In genomic region chr17:980406-981291, GRCh38 we compare ENCODE assay signal across 1 cellular context.
TF ChIP-seq lines count a peak whose summit lies in the region.

No MANE protein-coding gene starts in this region.

TF ChIP-seq in K562, 482 proteins besides CTCF, POLR2A, EP300 and RAD21 (continued from another document):
- TF ChIP-seq, protein P1, sequence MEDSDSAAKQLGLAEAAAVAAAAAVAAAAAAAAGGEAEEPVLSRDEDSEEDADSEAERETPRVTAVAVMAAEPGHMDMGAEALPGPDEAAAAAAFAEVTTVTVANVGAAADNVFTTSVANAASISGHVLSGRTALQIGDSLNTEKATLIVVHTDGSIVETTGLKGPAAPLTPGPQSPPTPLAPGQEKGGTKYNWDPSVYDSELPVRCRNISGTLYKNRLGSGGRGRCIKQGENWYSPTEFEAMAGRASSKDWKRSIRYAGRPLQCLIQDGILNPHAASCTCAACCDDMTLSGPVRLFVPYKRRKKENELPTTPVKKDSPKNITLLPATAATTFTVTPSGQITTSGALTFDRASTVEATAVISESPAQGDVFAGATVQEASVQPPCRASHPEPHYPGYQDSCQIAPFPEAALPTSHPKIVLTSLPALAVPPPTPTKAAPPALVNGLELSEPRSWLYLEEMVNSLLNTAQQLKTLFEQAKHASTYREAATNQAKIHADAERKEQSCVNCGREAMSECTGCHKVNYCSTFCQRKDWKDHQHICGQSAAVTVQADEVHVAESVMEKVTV (CRISPR knock-in tag; IDR thresholded peaks at IDR 0.05), result peak; percentile 49; the same call in 1 of the 2 replicates
- peak; percentile 36; the same call in 1 of the 2 replicates for TF ChIP-seq BCOR (IDR thresholded peaks at IDR 0.05)
- TF ChIP-seq ZNF121 (CRISPR knock-in tag; conservative IDR thresholded peaks at IDR 0.05), result peak; percentile 67
- TF ChIP-seq EGR1 (conservative IDR thresholded peaks at IDR 0.05), result no peak
- no peak for TF ChIP-seq ZNF551 (CRISPR knock-in tag; IDR thresholded peaks at IDR 0.05)
- TF ChIP-seq SMC3 (conservative IDR thresholded peaks at IDR 0.05; ENCODE audit: insufficient read depth, low read depth, low read length), result peak; percentile 45; the same call in 1 of the 2 replicates
- TF ChIP-seq L3MBTL2 (IDR thresholded peaks at IDR 0.05), result no peak
- TF ChIP-seq BRD9 (IDR thresholded peaks at IDR 0.05; ENCODE audit: low read depth, partially characterized antibody), result no peak
